ENCODE assay signal across 9 cellular contexts in the genomic region with DNA sequence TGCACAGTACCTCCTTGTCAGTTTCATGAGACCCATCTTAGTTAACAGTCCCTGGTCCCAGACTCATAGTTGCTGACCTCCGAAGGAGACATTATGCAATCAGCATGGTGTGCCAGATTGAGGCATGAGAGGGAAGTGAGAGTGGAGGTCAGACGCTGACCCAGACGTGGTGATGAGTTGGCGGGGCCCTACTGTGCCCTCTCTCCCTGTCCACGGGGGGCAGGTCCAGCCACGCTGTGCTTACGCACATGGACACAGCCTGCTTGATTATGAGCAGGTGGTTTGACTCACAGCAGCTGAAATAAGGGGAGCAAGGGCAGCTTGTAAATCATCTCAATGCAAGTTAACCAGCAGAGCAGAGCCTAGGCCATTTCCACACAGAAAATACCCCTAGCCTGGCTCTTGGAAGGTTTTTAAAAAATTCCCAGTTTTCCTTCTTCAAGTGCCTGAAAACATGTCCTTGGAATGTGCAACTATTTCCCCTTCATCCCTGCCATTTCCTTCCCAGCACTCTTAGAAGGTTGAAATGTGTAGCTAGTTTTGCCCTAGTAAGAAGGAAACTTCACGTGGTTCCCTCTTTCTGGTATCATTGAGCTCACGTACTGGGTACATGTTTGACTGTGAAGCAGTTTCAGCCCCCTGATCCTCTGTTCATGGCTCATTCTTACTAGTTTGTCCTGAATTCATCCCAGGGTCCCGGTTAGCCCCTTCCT.
DNase-seq lines count a peak whose midpoint lies in the region; ATAC-seq and TF ChIP-seq lines count a peak whose summit lies in the region.
"Had no signal": no experiment of that assay in that cellular context is flagged by ENCODE, and none has a peak within 500 bp of the region (broad histone marks: within the 10 kb centered on the region; RNA-seq: fewer than 3 reads in every experiment).

No MANE protein-coding gene starts in this region.

- no peak overlapping the region for H3K4me3 Mint-ChIP-seq in brain
- no peak overlapping the region for H3K4me3 Mint-ChIP-seq in naive thymus-derived CD4-positive, alpha-beta T cell
- H3K4me3 Mint-ChIP-seq: T-cell had no signal

- peaks cover 7 to 13% (median 10%) of the 10 kb centered on the region in 5 experiments for H3K9me3 Mint-ChIP-seq in brain
- H3K9me3 Mint-ChIP-seq in naive thymus-derived CD4-positive, alpha-beta T cell = peaks cover 0 to 10% (median 5%) of the 10 kb centered on the region in 11 donors

- peaks cover 6% of the 10 kb centered on the region for H3K27me3 Mint-ChIP-seq in brain
- no peaks in the 10 kb centered on the region for H3K27me3 Mint-ChIP-seq in naive thymus-derived CD4-positive, alpha-beta T cell
- H3K27me3 Mint-ChIP-seq: T-cell had no signal

- TF ChIP-seq CTCF in brain (conservative IDR thresholded peaks at IDR 0.05) = no peak
- no peak for TF ChIP-seq CTCF in GM20000 (IDR thresholded peaks at IDR 0.05; ENCODE audit: extremely low read depth, missing control alignments)

- CTCF ChIA-PET in naive thymus-derived CD4-positive, alpha-beta T cell (lab: Charles Lee) = interaction anchor here (0.6 to 1.0 kb wide), 2 partner anchors 16 to 261 kb away, joined by 4 to 5 read pairs; no protein-coding TSS in a partner anchor

- peaks cover 29 to 99% (median 59%) of the 10 kb centered on the region in 3 experiments for H3K36me3 ChIP-seq in naive thymus-derived CD4-positive, alpha-beta T cell (ENCODE audit: control insufficient read depth in 2 of 3, insufficient read depth in 3 of 3, low read length in 3 of 3)

- H3K4me1 Mint-ChIP-seq in brain = peaks cover 83% of the 10 kb centered on the region
- H3K4me1 Mint-ChIP-seq in naive thymus-derived CD4-positive, alpha-beta T cell = peaks cover 0 to 24% (median 6%) of the 10 kb centered on the region in 7 donors

- no peaks in the 10 kb centered on the region for H3K4me1 ChIP-seq in naive thymus-derived CD4-positive, alpha-beta T cell (ENCODE audit: control insufficient read depth in 2 of 2, insufficient read depth in 2 of 2, low read length in 2 of 2)

- ATAC-seq in activated CD4-positive, CD25-positive, alpha-beta regulatory T cell treated with anti-CD3 and anti-CD28 coated beads, Interleukin-2, amount 50 U/mL, for 24 hours = peak; percentile 35 to 36
- peak; percentile 51 for ATAC-seq in HG03159 (IDR thresholded peaks at IDR 0.05; ENCODE audit: unreplicated experiment)
- peak; percentile 91 for ATAC-seq in naive thymus-derived CD4-positive, alpha-beta T cell
- ATAC-seq: T-cell had no signal

- no peaks in the 10 kb centered on the region for H3K9me3 ChIP-seq in naive thymus-derived CD4-positive, alpha-beta T cell (ENCODE audit: control insufficient read depth in 2 of 3, low read length in 3 of 3)

- no peak for DNase-seq in activated CD4-positive, CD25-positive, alpha-beta regulatory T cell treated with anti-CD3 and anti-CD28 coated beads, Interleukin-2, amount 50 U/mL, for 72 hours
- no peak for DNase-seq in naive thymus-derived CD4-positive, alpha-beta T cell
- no peak for DNase-seq in GM20000 (ENCODE audit: low spot score)
- no peak for DNase-seq in activated CD8-positive, alpha-beta memory T cell treated with anti-CD3 and anti-CD28 coated beads, Interleukin-2, amount 50 U/mL, for 4 hours
- DNase-seq in activated CD4-positive, alpha-beta T cell treated with anti-CD3 and anti-CD28 coated beads for 4 hours = no peak

- POLR2A ChIA-PET in naive thymus-derived CD4-positive, alpha-beta T cell (lab: Charles Lee) = no interaction called here

- intact Hi-C loops in naive thymus-derived CD4-positive, alpha-beta T cell (cut with micrococcal nuclease) = no loop called here

- peak overlapping the region in 4 of 5 experiments; percentile 26 to 98 (median 58) for H3K27ac Mint-ChIP-seq in brain
- H3K27ac Mint-ChIP-seq in naive thymus-derived CD4-positive, alpha-beta T cell = peak overlapping the region in 8 of 9 donors; percentile 38 to 91 (median 64)

- no peaks in the 10 kb centered on the region for H3K27me3 ChIP-seq in naive thymus-derived CD4-positive, alpha-beta T cell (ENCODE audit: control insufficient read depth in 2 of 2, insufficient read depth in 2 of 2, low read length in 2 of 2)

- H3K4me3 ChIP-seq in naive thymus-derived CD4-positive, alpha-beta T cell (ENCODE audit: low read length) = no peak overlapping the region

- H3K27ac ChIP-seq in naive thymus-derived CD4-positive, alpha-beta T cell (ENCODE audit: low read depth, low read length) = no peak overlapping the region

- H3K36me3 Mint-ChIP-seq in brain = peaks cover 48% of the 10 kb centered on the region
- peaks cover 45 to 93% (median 75%) of the 10 kb centered on the region in 5 donors for H3K36me3 Mint-ChIP-seq in naive thymus-derived CD4-positive, alpha-beta T cell

Comparison
In these comparisons a context has a peak if more than half of its experiments do, and no peak if none do; other contexts are left out.
1. ATAC-seq: peak in every context shown above with its lines; median percentile 91 in naive thymus-derived CD4-positive, alpha-beta T cell; 51 in HG03159; 36 in activated CD4-positive, CD25-positive, alpha-beta regulatory T cell treated with anti-CD3 and anti-CD28 coated beads, Interleukin-2, amount 50 U/mL, for 24 hours.